Comparison of ENCODE assay signal across 9 cellular contexts in the genomic region with DNA sequence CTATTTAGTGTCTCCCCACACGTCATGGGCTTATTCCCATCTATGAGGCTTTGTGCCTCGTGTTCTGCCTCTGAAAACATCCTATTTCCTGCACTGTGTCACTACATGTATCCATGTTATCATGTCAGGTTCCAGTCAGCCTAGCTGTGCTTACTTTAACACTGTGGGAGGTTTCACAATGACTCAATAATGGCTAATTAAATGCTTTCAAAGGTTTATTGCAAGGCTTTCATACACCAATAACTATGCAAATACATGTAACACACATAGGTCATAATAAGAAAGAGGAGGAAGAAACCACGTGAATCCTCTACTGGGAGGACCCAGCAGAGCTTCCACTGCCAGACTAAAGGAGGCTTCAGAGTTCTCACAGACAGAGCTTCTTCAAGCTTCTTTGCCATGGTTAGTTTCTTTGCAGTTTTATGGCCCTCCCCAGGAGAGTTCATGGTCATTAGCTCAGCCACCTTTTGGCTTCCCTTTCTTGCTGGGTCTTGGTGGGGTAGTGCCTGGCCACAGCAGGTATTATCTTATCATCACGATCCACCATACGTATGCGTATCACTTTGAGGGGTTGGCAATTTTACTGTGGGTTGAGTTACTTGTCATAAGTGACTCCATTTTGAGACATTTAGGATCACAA. TPM values are rescaled to one million over a fixed set of nuclear protein-coding genes. Genes with fewer than 3 reads are reported as not detected.
DNase-seq lines count a peak whose midpoint lies in the region; ATAC-seq, FAIRE-seq and TF ChIP-seq lines count a peak whose summit lies in the region.
"Had no signal": no experiment of that assay in that cellular context is flagged by ENCODE, and none has a peak within 500 bp of the region (broad histone marks: within the 10 kb centered on the region; RNA-seq: fewer than 3 reads in every experiment).

No MANE protein-coding gene starts in this region.

- no peaks in the 10 kb centered on the region for H3K27me3 ChIP-seq in thyroid gland

- TF ChIP-seq POLR2A in GM12892 (IDR thresholded peaks at IDR 0.05; ENCODE audit: low read depth, low read length): no peak
- TF ChIP-seq POLR2A in thyroid gland (IDR thresholded peaks at IDR 0.05): no peak

- H3K4me3 ChIP-seq in thyroid gland (replicated peaks in 1 of 3): no peak overlapping the region

- FAIRE-seq in GM12892 (lab: Jason Lieb, UNC): peak; percentile 38

- no peaks in the 10 kb centered on the region for H3K36me3 ChIP-seq in thyroid gland

- no peaks in the 10 kb centered on the region for H3K9me3 ChIP-seq in thyroid gland

- WGBS in thyroid gland, 2 donors: 84 to 86% methylated on average over 6 of the region's 6 CpGs

- intact Hi-C loops in thyroid gland (cut with DNase I): no loop called here
- intact Hi-C loops in posterior vena cava (cut with DNase I): loop anchor here in 1 of 2 donors (10.0 kb wide), 1 partner anchor 49 kb away; no protein-coding TSS in a partner anchor

- no peak overlapping the region for H3K27ac ChIP-seq in thyroid gland

- TF ChIP-seq CTCF in thyroid gland (IDR thresholded peaks at IDR 0.05): no peak

- no peaks in the 10 kb centered on the region for H3K4me1 ChIP-seq in thyroid gland

- DNase-seq in GM12892 (ENCODE audit: insufficient read length) (no peak), NCI-H69 (lab: John Stamatoyannopoulos, UW) (peak; percentile 83), thyroid gland (no peak), posterior vena cava (ENCODE audit: low spot score) (no peak), NCI-H1105 treated with DMSO at 0.1 percent for 48 hours (lab: John Stamatoyannopoulos, UW) (no peak)
- DNase-seq in activated CD4-positive, CD25-positive, alpha-beta regulatory T cell (lab: John Stamatoyannopoulos, UW): no peak
- DNase-seq: activated naive CD8-positive, alpha-beta T cell treated with anti-CD3 and anti-CD28 coated beads, Interleukin-2, amount 10 ng/mL, durations not matched to agents 7 days and 5 days had no signal

- ATAC-seq in GM19452 (IDR thresholded peaks at IDR 0.05; ENCODE audit: unreplicated experiment) (peak; percentile 97), HG02943 (IDR thresholded peaks at IDR 0.05; ENCODE audit: low read depth, unreplicated experiment) (peak; percentile 89)

RNA-seq across cellular contexts. Expression of a gene that starts 5.1 kb away (rescaled TPM):
- not detected for polyA plus RNA-seq in GM12892 (2012; ENCODE audit: missing spikeins)
- total RNA-seq in thyroid gland (10 to 100 TPM in 3 of 4 donors, 1 to 10 TPM in 1; 6.3 to 34.7 (median 19.8) TPM), posterior vena cava (10 to 100 TPM; 23.0 to 54.9 TPM)
